15 cellular contexts compared by ENCODE assay signal in genomic region chr3:46753127-46753526, GRCh38. TPM values are rescaled to one million over a fixed set of nuclear protein-coding genes. Genes with fewer than 3 reads are reported as not detected.
A peak's percentile ranks its signal among the peaks of the same experiment; 100 is the strongest.
DNase-seq lines count a peak whose midpoint lies in the region; ATAC-seq and TF ChIP-seq lines count a peak whose summit lies in the region.
"Not testable (repeated sequence)": the region's sequence is repeated elsewhere in the genome, so short reads cannot be mapped to it uniquely, and the experiment has no call there.
"Had no signal": no experiment of that assay in that cellular context is flagged by ENCODE, and none has a peak within 500 bp of the region (broad histone marks: within the 10 kb centered on the region; RNA-seq: fewer than 3 reads in every experiment).

No MANE protein-coding gene starts in this region.

- H3K27ac ChIP-seq in DND-41 (ENCODE audit: low read length) = not testable (repeated sequence)

- not testable (repeated sequence) for H3K79me2 ChIP-seq in DND-41 (ENCODE audit: insufficient read depth, low read length)

- H3K4me3 ChIP-seq in DND-41 (ENCODE audit: low read depth in 1 of 2, low read length in 2 of 2) = not testable (repeated sequence)

- H3K27me3 Mint-ChIP-seq in activated CD4-positive, alpha-beta T cell treated with anti-CD3 and anti-CD28 coated beads for 36 hours; natural killer cell (ENCODE audit: low read depth in 2 of 2): not testable (repeated sequence)
- H3K27me3 Mint-ChIP-seq in activated naive CD4-positive, alpha-beta T cell treated with anti-CD3 and anti-CD28 coated beads, Interleukin-2, amount 10 ng/mL, durations not matched to agents 7 days and 5 days = peaks cover 41% of the 10 kb centered on the region

- not testable (repeated sequence) for H3K27me3 ChIP-seq in DND-41 (ENCODE audit: insufficient read depth, low read length, poor library complexity)

- H3K4me2 ChIP-seq in DND-41 (ENCODE audit: insufficient read depth, low read length) = not testable (repeated sequence)

- H3K27ac Mint-ChIP-seq in activated CD4-positive, alpha-beta T cell treated with anti-CD3 and anti-CD28 coated beads for 36 hours; activated naive CD4-positive, alpha-beta T cell treated with anti-CD3 and anti-CD28 coated beads, Interleukin-2, amount 10 ng/mL, durations not matched to agents 7 days and 5 days; natural killer cell: not testable (repeated sequence)

- not testable (repeated sequence) for H2AFZ ChIP-seq in DND-41 (ENCODE audit: low read depth, low read length)

- DNase-seq in DND-41 (peak; percentile 45), activated T-cell treated with anti-CD3 and anti-CD28 coated beads for 24 hours (ENCODE audit: low read depth) (peak; percentile 10)
- peak; percentile 66 for DNase-seq in activated CD4-positive, alpha-beta T cell treated with anti-CD3 and anti-CD28 coated beads for 36 hours
- peak; percentile 55 for DNase-seq in activated naive CD4-positive, alpha-beta T cell treated with anti-CD3 and anti-CD28 coated beads, Interleukin-2, amount 10 ng/mL, durations not matched to agents 7 days and 5 days
- DNase-seq in natural killer cell = not testable (repeated sequence)
- peak in 2 of 3 donors; percentile 13 to 26 for DNase-seq in stimulated activated CD4-positive, alpha-beta T cell treated with anti-CD3 and anti-CD28 coated beads, TNF-alpha, amount 100 ng/mL, for 48 hours (ENCODE audit: low read depth in 3 of 3)

- POLR2A ChIA-PET in activated CD4-positive, alpha-beta T cell treated with anti-CD3 and anti-CD28 coated beads for 36 hours (lab: Charles Lee) = interaction anchor here (0.7 kb wide), 1 partner anchor 57 kb away, joined by 3 read pairs; no protein-coding TSS in a partner anchor

- ATAC-seq in DND-41 (ENCODE audit: insufficient read depth, low read depth) (peak; percentile 78), GM18868 (IDR thresholded peaks at IDR 0.05; ENCODE audit: unreplicated experiment) (peak; percentile 67), HG03442 (IDR thresholded peaks at IDR 0.05; ENCODE audit: unreplicated experiment) (peak; percentile 42), natural killer cell (peak in 2 of 3 donors; percentile 46 to 54)
- ATAC-seq in activated CD4-positive, alpha-beta T cell treated with anti-CD3 and anti-CD28 coated beads for 36 hours = peak; percentile 98

- not testable (repeated sequence) for H3K9me3 Mint-ChIP-seq in activated CD4-positive, alpha-beta T cell treated with anti-CD3 and anti-CD28 coated beads for 36 hours (ENCODE audit: low read depth); activated naive CD4-positive, alpha-beta T cell treated with anti-CD3 and anti-CD28 coated beads, Interleukin-2, amount 10 ng/mL, durations not matched to agents 7 days and 5 days; natural killer cell

- CTCF ChIA-PET in activated CD4-positive, alpha-beta T cell treated with anti-CD3 and anti-CD28 coated beads for 36 hours (lab: Charles Lee) = interaction anchor here (1.0 kb wide), 1 partner anchor 265 kb away, joined by 3 read pairs; no protein-coding TSS in a partner anchor
- CTCF ChIA-PET in activated naive CD4-positive, alpha-beta T cell treated with anti-CD3 and anti-CD28 coated beads, Interleukin-2, amount 10 ng/mL, durations not matched to agents 7 days and 5 days (lab: Charles Lee) = not testable (repeated sequence)

- H3K9ac ChIP-seq in DND-41 (ENCODE audit: low read depth, low read length) = not testable (repeated sequence)

- not testable (repeated sequence) for H3K36me3 ChIP-seq in DND-41 (ENCODE audit: insufficient read depth, low read length)

- intact Hi-C loops in activated CD4-positive, alpha-beta T cell treated with anti-CD3 and anti-CD28 coated beads for 36 hours (cut with DNase I, micrococcal nuclease) = loop anchor here in 1 of 2 experiments (1.0 kb wide), 1 partner anchor 57 kb away; no protein-coding TSS in a partner anchor
- intact Hi-C loops in natural killer cell (cut with micrococcal nuclease) = not testable (repeated sequence)

- H3K36me3 Mint-ChIP-seq in activated CD4-positive, alpha-beta T cell treated with anti-CD3 and anti-CD28 coated beads for 36 hours (ENCODE audit: low read depth); activated naive CD4-positive, alpha-beta T cell treated with anti-CD3 and anti-CD28 coated beads, Interleukin-2, amount 10 ng/mL, durations not matched to agents 7 days and 5 days; natural killer cell: not testable (repeated sequence)

- not testable (repeated sequence) for H4K20me1 ChIP-seq in DND-41 (ENCODE audit: insufficient read depth, low read length)

- not testable (repeated sequence) for H3K4me3 Mint-ChIP-seq in activated CD4-positive, alpha-beta T cell treated with anti-CD3 and anti-CD28 coated beads for 36 hours; activated naive CD4-positive, alpha-beta T cell treated with anti-CD3 and anti-CD28 coated beads, Interleukin-2, amount 10 ng/mL, durations not matched to agents 7 days and 5 days; natural killer cell

- not testable (repeated sequence) for H3K4me1 Mint-ChIP-seq in activated CD4-positive, alpha-beta T cell treated with anti-CD3 and anti-CD28 coated beads for 36 hours; activated naive CD4-positive, alpha-beta T cell treated with anti-CD3 and anti-CD28 coated beads, Interleukin-2, amount 10 ng/mL, durations not matched to agents 7 days and 5 days; natural killer cell

- H3K4me1 ChIP-seq in DND-41 (ENCODE audit: insufficient read depth, low read length) = not testable (repeated sequence)

- H3K9me3 ChIP-seq in DND-41 (ENCODE audit: insufficient read depth, low read length, severe bottlenecking) = not testable (repeated sequence)

- TF ChIP-seq CTCF in DND-41 (IDR thresholded peaks at IDR 0.05; ENCODE audit: borderline replicate concordance, extremely low read depth, low read length, poor library complexity, severe bottlenecking); natural killer cell (IDR thresholded peaks at IDR 0.05): not testable (repeated sequence)

RNA-seq across cellular contexts. Expression of gene PRSS50, which starts 35.5 kb away (rescaled TPM):
- total RNA-seq in activated CD4-positive, alpha-beta T cell treated with anti-CD3 and anti-CD28 coated beads for 36 hours = not detected
- under 1 TPM in 1 of 3 donors, not detected in 2; 0.16 TPM for total RNA-seq in natural killer cell
- total RNA-seq: Calu3; CD4-positive, alpha-beta memory T cell; H4; HepG2; NCI-H460; Peyer's patch; SJSA1 had no signal

RNA-seq across cellular contexts. Expression of gene TMIE, which starts 51.9 kb away (rescaled TPM):
- 1 to 10 TPM; 1.5 to 1.6 TPM for total RNA-seq in activated CD4-positive, alpha-beta T cell treated with anti-CD3 and anti-CD28 coated beads for 36 hours
- total RNA-seq in natural killer cell = not detected
- total RNA-seq: H4, HepG2, SJSA1 had no signal

RNA-seq across cellular contexts. Expression of gene ALS2CL, which starts 59.6 kb away (rescaled TPM):
- total RNA-seq in activated CD4-positive, alpha-beta T cell treated with anti-CD3 and anti-CD28 coated beads for 36 hours = 1 to 10 TPM; 3.2 to 3.3 TPM
- total RNA-seq in natural killer cell = 1 to 10 TPM in 1 of 3 donors, under 1 TPM in 2; 0.07 to 1.3 (median 0.70) TPM
- total RNA-seq: HepG2 had no signal

Comparison
In these comparisons a context has a peak if more than half of its experiments do, and no peak if none do; other contexts are left out.
1. ATAC-seq: peak in every context shown above with its lines; median percentile 98 in activated CD4-positive, alpha-beta T cell treated with anti-CD3 and anti-CD28 coated beads for 36 hours; 78 in DND-41; 67 in GM18868; 50 in natural killer cell; 42 in HG03442.